15 cellular contexts compared by ENCODE assay signal in the genomic region with DNA sequence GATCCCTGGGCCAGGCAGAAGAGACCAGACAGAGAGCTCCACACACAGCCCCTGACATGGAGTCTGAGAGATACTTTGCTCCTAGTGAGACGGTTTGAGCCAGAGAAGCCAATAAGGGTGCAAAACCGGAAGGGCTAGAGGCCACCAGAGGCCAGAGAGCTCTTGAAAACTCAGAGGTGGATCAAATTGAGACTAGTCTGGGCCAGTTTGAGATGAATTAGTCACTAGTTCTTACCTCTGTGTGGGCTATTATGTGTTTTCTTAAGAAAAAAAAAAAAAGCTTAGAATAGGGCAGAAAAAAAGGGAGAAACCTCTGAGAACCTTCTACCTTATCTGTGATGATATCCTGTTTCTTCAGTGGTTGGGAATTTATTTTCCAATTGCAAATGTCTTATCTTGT.
DNase-seq lines count a peak whose midpoint lies in the region; ATAC-seq and TF ChIP-seq lines count a peak whose summit lies in the region.
"Had no signal": no experiment of that assay in that cellular context is flagged by ENCODE, and none has a peak within 500 bp of the region (broad histone marks: within the 10 kb centered on the region; RNA-seq: fewer than 3 reads in every experiment).

No MANE protein-coding gene starts in this region.

- H3K14ac ChIP-seq in trophoblast cell (ENCODE audit: low read length) = no peak overlapping the region

- no peaks in the 10 kb centered on the region for H4K20me1 ChIP-seq in OCI-LY7 (ENCODE audit: insufficient read depth, low read length)

- no peak overlapping the region for H3K27ac ChIP-seq in trophoblast cell (ENCODE audit: low read depth, low read length)
- no peak overlapping the region for H3K27ac ChIP-seq in OCI-LY7 (ENCODE audit: low read depth, low read length, poor library complexity, severe bottlenecking)
- H3K27ac ChIP-seq: esophagus muscularis mucosa, vagina had no signal

- no peak overlapping the region for H4K91ac ChIP-seq in trophoblast cell (ENCODE audit: low read depth, low read length)

- H3K9me2 ChIP-seq in OCI-LY7 (ENCODE audit: insufficient read depth, low read length) = no peaks in the 10 kb centered on the region

- H3K4me2 ChIP-seq in trophoblast cell (ENCODE audit: low read length) (no peak overlapping the region), OCI-LY7 (ENCODE audit: low read length) (no peak overlapping the region)

- no peak overlapping the region for H2BK5ac ChIP-seq in trophoblast cell (ENCODE audit: low read depth, low read length, poor library complexity)

- no peaks in the 10 kb centered on the region for H3K79me2 ChIP-seq in trophoblast cell (ENCODE audit: control insufficient read depth, insufficient read depth, low read length, poor library complexity)
- no peaks in the 10 kb centered on the region for H3K79me2 ChIP-seq in OCI-LY7 (ENCODE audit: insufficient read depth, low read depth, low read length)

- no peaks in the 10 kb centered on the region for H3K9me3 ChIP-seq in trophoblast cell (ENCODE audit: insufficient read depth, low read depth, low read length)
- H3K9me3 ChIP-seq in OCI-LY7 (ENCODE audit: low read length) = no peaks in the 10 kb centered on the region
- H3K9me3 ChIP-seq: esophagus muscularis mucosa, vagina had no signal

- H3K36me3 ChIP-seq in trophoblast cell (ENCODE audit: control insufficient read depth in 1 of 2, insufficient read depth in 2 of 2, low read length in 2 of 2) = no peaks in the 10 kb centered on the region
- no peaks in the 10 kb centered on the region for H3K36me3 ChIP-seq in OCI-LY7 (ENCODE audit: insufficient read depth, low read length)
- H3K36me3 ChIP-seq: esophagus muscularis mucosa, vagina had no signal

- peak overlapping the region; percentile 55 for H2BK120ac ChIP-seq in trophoblast cell (ENCODE audit: insufficient read depth, low read length, poor library complexity)

- no peak for TF ChIP-seq CTCF in fibroblast of mammary gland (conservative IDR thresholded peaks at IDR 0.05; ENCODE audit: control insufficient read depth, insufficient read depth, low read depth, low read length)
- no peak for TF ChIP-seq CTCF in OCI-LY7 (conservative IDR thresholded peaks at IDR 0.05; ENCODE audit: low read length)

- H3K18ac ChIP-seq in trophoblast cell (ENCODE audit: low read length) = no peak overlapping the region

- H3K4me1 ChIP-seq in trophoblast cell (ENCODE audit: control insufficient read depth in 1 of 2, insufficient read depth in 2 of 2, low read length in 2 of 2) = no peaks in the 10 kb centered on the region
- no peaks in the 10 kb centered on the region for H3K4me1 ChIP-seq in OCI-LY7 (ENCODE audit: insufficient read depth, low read length, poor library complexity, severe bottlenecking)
- H3K4me1 ChIP-seq: esophagus muscularis mucosa, vagina had no signal

- peaks cover 3% of the 10 kb centered on the region for H3K79me1 ChIP-seq in trophoblast cell (ENCODE audit: low read length)

- CTCF ChIA-PET in OCI-LY7 (lab: Charles Lee; ENCODE audit: unreplicated experiment) = no interaction called here

- no peak overlapping the region for H3K4ac ChIP-seq in trophoblast cell (ENCODE audit: low read depth, low read length)

- H3K9ac ChIP-seq in trophoblast cell (ENCODE audit: low read length) = no peak overlapping the region

- H4K8ac ChIP-seq in trophoblast cell (ENCODE audit: low read depth, low read length) = no peak overlapping the region

- POLR2A ChIA-PET in OCI-LY7 (lab: Charles Lee) = no interaction called here

- no CpG with 5 or more reads among the region's 2 CpGs for WGBS in trophoblast cell (ENCODE audit: extremely low coverage, insufficient coverage, insufficient read length)

- intact Hi-C loops in OCI-LY7 (cut with micrococcal nuclease; ENCODE audit: unreplicated experiment) = no loop called here

- DNase-seq in ELR (ENCODE audit: low read depth) (peak; percentile 28), RPMI7951 (ENCODE audit: low read depth) (peak; percentile 59), fibroblast of mammary gland (ENCODE audit: low read depth) (peak; percentile 48), trophoblast cell (no peak), OCI-LY7 (ENCODE audit: low spot score) (no peak)
- DNase-seq: amniotic stem cell; GF-D8; hippocampal formation; NCI-H1694 treated with DMSO at 0.1 percent for 48 hours; stimulated activated naive CD8-positive, alpha-beta T cell treated with anti-CD3 and anti-CD28 coated beads, Interleukin-15, Interleukin-2, amounts not matched to agents 100 U/mL and 50 U/mL, for 24 hours had no signal

- H2AK5ac ChIP-seq in trophoblast cell (ENCODE audit: low read length) = no peak overlapping the region

- no TSS peak for BruUV-seq in OCI-LY7 (replicated peaks; lab: Mats Ljungman, UMichigan)

- no peaks in the 10 kb centered on the region for H3K27me3 ChIP-seq in trophoblast cell (ENCODE audit: insufficient read depth, low read length)
- H3K27me3 ChIP-seq: esophagus muscularis mucosa, vagina had no signal

- peak overlapping the region; percentile 68 for H2AFZ ChIP-seq in trophoblast cell (ENCODE audit: insufficient read depth, low read length, poor library complexity)
- no peak overlapping the region for H2AFZ ChIP-seq in OCI-LY7 (ENCODE audit: low read length)

- H2BK12ac ChIP-seq in trophoblast cell (ENCODE audit: low read length) = no peak overlapping the region

- H3K4me3 ChIP-seq in fibroblast of mammary gland (ENCODE audit: control insufficient read depth, low read depth, low read length) (no peak overlapping the region), trophoblast cell (ENCODE audit: low read depth, low read length) (no peak overlapping the region), OCI-LY7 (ENCODE audit: low read depth, low read length, poor library complexity, severe bottlenecking) (no peak overlapping the region)
- H3K4me3 ChIP-seq: esophagus muscularis mucosa, vagina had no signal

- ATAC-seq in HG03108 (IDR thresholded peaks at IDR 0.05; ENCODE audit: unreplicated experiment) = no peak
- no peak for ATAC-seq in HG03521 (IDR thresholded peaks at IDR 0.05; ENCODE audit: unreplicated experiment)
- ATAC-seq in GM18520 (IDR thresholded peaks at IDR 0.05; ENCODE audit: unreplicated experiment) = no peak
- ATAC-seq: stimulated activated naive CD8-positive, alpha-beta T cell treated with anti-CD3 and anti-CD28 coated beads, Interleukin-15, Interleukin-2, amounts not matched to agents 100 U/mL and 50 U/mL, for 24 hours had no signal

- no peak overlapping the region for H4K12ac ChIP-seq in trophoblast cell (ENCODE audit: low read depth, low read length)

- no peak overlapping the region for H3K23ac ChIP-seq in trophoblast cell (ENCODE audit: low read length)

Comparison
In these comparisons a context has a peak if more than half of its experiments do, and no peak if none do; other contexts are left out.
1. DNase-seq: peak in ELR (single experiment), RPMI7951 (single experiment) and fibroblast of mammary gland (single experiment); none in trophoblast cell (0 of 2) and OCI-LY7 (single experiment).